ENCODE assay signal across 8 cellular contexts in genomic region chr2:236036045-236036444, GRCh38.
"Had no signal": no experiment of that assay in that cellular context is flagged by ENCODE, and none has a peak within 500 bp of the region (broad histone marks: within the 10 kb centered on the region; RNA-seq: fewer than 3 reads in every experiment).

No MANE protein-coding gene starts in this region.

- H3K4me3 Mint-ChIP-seq: HFFc6 had no signal

- DNase-seq: GM23248, GOT3, H7, HFFc6, IMR-90 had no signal

- H3K4me3 ChIP-seq: GM23248, HAP-1, K562 had no signal

- ATAC-seq: HCT116, K562 had no signal

- H3K27ac Mint-ChIP-seq: HFFc6 had no signal

- H3K9me3 Mint-ChIP-seq: HFFc6 had no signal
